8 cellular contexts compared by ENCODE assay signal in genomic region chr11:114192841-114193389, GRCh38.
A peak's percentile ranks its signal among the peaks of the same experiment; 100 is the strongest.
DNase-seq lines count a peak whose midpoint lies in the region; ATAC-seq and TF ChIP-seq lines count a peak whose summit lies in the region.

No MANE protein-coding gene starts in this region.

- no peak overlapping the region for H4K91ac ChIP-seq in neuronal stem cell (ENCODE audit: low read depth, low read length, poor library complexity)

- in situ Hi-C loops in brain microvascular endothelial cell (cut with HindIII; ENCODE audit: low pct_ligation_motif_present, low sequenced_read_pairs) = no loop called here

- no peak overlapping the region for H3K4ac ChIP-seq in neuronal stem cell (ENCODE audit: low read length)

- no peak overlapping the region for H3K27ac ChIP-seq in brain microvascular endothelial cell
- H3K27ac ChIP-seq in neuronal stem cell (replicated peaks; ENCODE audit: low read length) = no peak overlapping the region

- no peak overlapping the region for H4K8ac ChIP-seq in neuronal stem cell (ENCODE audit: low read depth, low read length)

- no peak overlapping the region for H2BK12ac ChIP-seq in neuronal stem cell (ENCODE audit: low read length)

- no peak overlapping the region for H2BK5ac ChIP-seq in neuronal stem cell (ENCODE audit: low read length)

- H3K4me3 ChIP-seq in brain microvascular endothelial cell (ENCODE audit: low read depth, low read length) (no peak overlapping the region), neuronal stem cell (ENCODE audit: low read length in 2 of 2) (no peak overlapping the region)

- H2AFZ ChIP-seq in neuronal stem cell (ENCODE audit: low read length) = no peak overlapping the region

- H3K23ac ChIP-seq in neuronal stem cell (ENCODE audit: low read depth, low read length, poor library complexity) = no peak overlapping the region

- no peak overlapping the region for H2BK15ac ChIP-seq in neuronal stem cell (ENCODE audit: low read length)

- peaks cover 10 to 31% of the 10 kb centered on the region in 2 donors for H3K9me3 ChIP-seq in neuronal stem cell (replicated peaks in 1 of 2; ENCODE audit: control insufficient read depth in 2 of 2, insufficient read depth in 1 of 2, low read depth in 1 of 2, low read length in 2 of 2)

- no peak overlapping the region for H2AK5ac ChIP-seq in neuronal stem cell (ENCODE audit: low read depth, low read length)

- DNase-seq in COLO668 (lab: John Stamatoyannopoulos, UW; ENCODE audit: unreplicated experiment) = peak; percentile 12
- DNase-seq in NCI-H1417 treated with DMSO at 0.1 percent for 48 hours (lab: John Stamatoyannopoulos, UW) = peak; percentile 59
- no peak for DNase-seq in brain microvascular endothelial cell
- DNase-seq in neuronal stem cell (ENCODE audit: low spot score) = no peak
- DNase-seq in CD1c-positive myeloid dendritic cell (ENCODE audit: extremely low spot score) = no peak

- no peaks in the 10 kb centered on the region for H3K27me3 ChIP-seq in brain microvascular endothelial cell (replicated peaks)
- H3K27me3 ChIP-seq in neuronal stem cell (ENCODE audit: control insufficient read depth in 3 of 3, insufficient read depth in 3 of 3, low read depth in 1 of 3, low read length in 3 of 3) = no peaks in the 10 kb centered on the region

- H3K9ac ChIP-seq in neuronal stem cell (ENCODE audit: low read depth, low read length, poor library complexity) = no peak overlapping the region

- H3K36me3 ChIP-seq in brain microvascular endothelial cell (replicated peaks) (no peaks in the 10 kb centered on the region), neuronal stem cell (replicated peaks in 1 of 2; ENCODE audit: control insufficient read depth in 2 of 2, insufficient read depth in 2 of 2, low read length in 2 of 2) (peaks cover 15 to 41% of the 10 kb centered on the region in 2 donors)

- peak overlapping the region; percentile 54 for H3K18ac ChIP-seq in neuronal stem cell (ENCODE audit: low read length)

- no peak for ATAC-seq in HG03196 (IDR thresholded peaks at IDR 0.05; ENCODE audit: unreplicated experiment)
- ATAC-seq in GM18873 (IDR thresholded peaks at IDR 0.05; ENCODE audit: low FRiP score, unreplicated experiment) = no peak
- no peak for ATAC-seq in HG03139 (IDR thresholded peaks at IDR 0.05; ENCODE audit: unreplicated experiment)

- H3K4me1 ChIP-seq in neuronal stem cell (ENCODE audit: control insufficient read depth in 2 of 2, insufficient read depth in 1 of 2, low read depth in 1 of 2, low read length in 2 of 2) = peaks cover 18 to 25% of the 10 kb centered on the region in 2 donors

- H3K79me1 ChIP-seq in neuronal stem cell (ENCODE audit: low read depth, low read length) = peaks cover 1% of the 10 kb centered on the region

- H2BK120ac ChIP-seq in neuronal stem cell (ENCODE audit: low read depth, low read length) = no peak overlapping the region

- WGBS in neuronal stem cell (ENCODE audit: extremely low coverage in 2 of 2, insufficient read length in 2 of 2, insufficient replicate concordance in 1 of 2), 2 donors = no CpG with 5 or more reads among the region's 4 CpGs

- no peak overlapping the region for H3K4me2 ChIP-seq in neuronal stem cell (ENCODE audit: insufficient read depth, low read length, poor library complexity, severe bottlenecking)

- peak; percentile 28 for TF ChIP-seq CTCF in brain microvascular endothelial cell (IDR thresholded peaks at IDR 0.05; ENCODE audit: low read depth, low read length, missing control alignments)

- H3K14ac ChIP-seq in neuronal stem cell (ENCODE audit: low read length) = no peak overlapping the region

Comparison
In these comparisons a context has a peak if more than half of its experiments do, and no peak if none do; other contexts are left out.
1. DNase-seq: peak in COLO668 (single experiment) and NCI-H1417 treated with DMSO at 0.1 percent for 48 hours (single experiment); none in brain microvascular endothelial cell (single experiment), neuronal stem cell (single experiment) and CD1c-positive myeloid dendritic cell (single experiment).